Comparison of ENCODE assay signal across 7 cellular contexts in the genomic region with DNA sequence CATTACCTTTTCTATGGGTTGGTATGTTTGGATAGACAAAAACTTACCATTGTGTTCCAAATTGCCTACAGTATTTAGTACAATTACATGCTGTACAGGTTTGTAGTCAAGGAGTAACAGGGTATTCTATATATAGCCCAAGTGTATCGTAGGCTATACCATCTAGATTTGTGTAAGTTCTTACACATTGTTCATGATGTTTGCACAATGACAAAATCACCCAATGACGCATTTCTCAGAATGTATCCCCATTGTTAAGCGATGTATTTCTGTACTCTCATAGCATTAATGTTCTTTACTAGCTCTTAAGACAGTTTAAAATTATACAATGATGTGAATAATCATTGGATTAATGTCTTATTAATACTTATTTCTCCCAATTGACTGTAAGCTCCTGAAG.
"Had no signal": no experiment of that assay in that cellular context is flagged by ENCODE, and none has a peak within 500 bp of the region (broad histone marks: within the 10 kb centered on the region; RNA-seq: fewer than 3 reads in every experiment).

No MANE protein-coding gene starts in this region.

- H3K4me3 ChIP-seq: GM23338, K562 had no signal

- DNase-seq: H9, HCEC 1CT, IMR-90, KG1 had no signal

- ATAC-seq: HepG2, K562 had no signal
